ENCODE assay signal across 12 cellular contexts in genomic region chr3:119380697-119381096, GRCh38.
A peak's percentile ranks its signal among the peaks of the same experiment; 100 is the strongest.
DNase-seq lines count a peak whose midpoint lies in the region; ATAC-seq and TF ChIP-seq lines count a peak whose summit lies in the region.
"Had no signal": no experiment of that assay in that cellular context is flagged by ENCODE, and none has a peak within 500 bp of the region (broad histone marks: within the 10 kb centered on the region; RNA-seq: fewer than 3 reads in every experiment).

No MANE protein-coding gene starts in this region.

- no peak overlapping the region for H3K27ac Mint-ChIP-seq in natural killer cell

- H3K4me1 ChIP-seq in upper lobe of right lung = no peaks in the 10 kb centered on the region

- H3K9me3 ChIP-seq in upper lobe of right lung = no peaks in the 10 kb centered on the region

- ATAC-seq in Right ventricle myocardium superior (ENCODE audit: poor library complexity) (peak; percentile 42), left cardiac atrium (no peak), upper lobe of right lung (peak; percentile 41), natural killer cell (no peak), HG03045 (IDR thresholded peaks at IDR 0.05; ENCODE audit: unreplicated experiment) (no peak)

- no peaks in the 10 kb centered on the region for H3K27me3 ChIP-seq in upper lobe of right lung

- TF ChIP-seq CTCF in upper lobe of right lung (IDR thresholded peaks at IDR 0.05) (no peak), natural killer cell (IDR thresholded peaks at IDR 0.05) (no peak), coronary artery (IDR thresholded peaks at IDR 0.05) (no peak)

- H3K4me1 Mint-ChIP-seq in natural killer cell = no peaks in the 10 kb centered on the region

- peaks cover 71% of the 10 kb centered on the region for H3K36me3 ChIP-seq in upper lobe of right lung

- DNase-seq in Right ventricle myocardium superior (no peak), left cardiac atrium (no peak), NCI-H2107 treated with DMSO at 0.1 percent for 48 hours (lab: John Stamatoyannopoulos, UW; ENCODE audit: unreplicated experiment) (peak; percentile 38), cerebellum (ENCODE audit: low spot score) (peak; percentile 4), upper lobe of right lung (no peak), natural killer cell (no peak), coronary artery (ENCODE audit: low spot score) (no peak)
- DNase-seq: activated CD8-positive, alpha-beta memory T cell treated with anti-CD3 and anti-CD28 coated beads, Interleukin-2, amount 50 U/mL, for 48 hours; NCI-H774; T1000; trophoblast cell had no signal

- no peak overlapping the region for H3K4me3 ChIP-seq in upper lobe of right lung
- H3K4me3 ChIP-seq in coronary artery = no peak overlapping the region

- H3K27ac ChIP-seq in upper lobe of right lung (no peak overlapping the region), coronary artery (no peak overlapping the region)

- no peaks in the 10 kb centered on the region for H3K36me3 Mint-ChIP-seq in natural killer cell

- no peaks in the 10 kb centered on the region for H3K9me3 Mint-ChIP-seq in natural killer cell

- no peak overlapping the region for H3K4me3 Mint-ChIP-seq in natural killer cell

- no peaks in the 10 kb centered on the region for H3K27me3 Mint-ChIP-seq in natural killer cell (ENCODE audit: low read depth in 2 of 2)

- intact Hi-C loops in Right ventricle myocardium superior (cut with DNase I) (no loop called here), left cardiac atrium (cut with DNase I) (no loop called here), upper lobe of right lung (cut with DNase I) (no loop called here), natural killer cell (cut with micrococcal nuclease) (no loop called here)

Comparison
In these comparisons a context has a peak if more than half of its experiments do, and no peak if none do; other contexts are left out.
1. ATAC-seq: peak in Right ventricle myocardium superior (single experiment) and upper lobe of right lung (single experiment); none in left cardiac atrium (0 of 2), natural killer cell (0 of 3) and HG03045 (single experiment).
2. DNase-seq: peak in NCI-H2107 treated with DMSO at 0.1 percent for 48 hours (single experiment) and cerebellum (single experiment); none in Right ventricle myocardium superior (single experiment), left cardiac atrium (single experiment), upper lobe of right lung (single experiment), natural killer cell (single experiment) and coronary artery (single experiment).